In the genomic region with DNA sequence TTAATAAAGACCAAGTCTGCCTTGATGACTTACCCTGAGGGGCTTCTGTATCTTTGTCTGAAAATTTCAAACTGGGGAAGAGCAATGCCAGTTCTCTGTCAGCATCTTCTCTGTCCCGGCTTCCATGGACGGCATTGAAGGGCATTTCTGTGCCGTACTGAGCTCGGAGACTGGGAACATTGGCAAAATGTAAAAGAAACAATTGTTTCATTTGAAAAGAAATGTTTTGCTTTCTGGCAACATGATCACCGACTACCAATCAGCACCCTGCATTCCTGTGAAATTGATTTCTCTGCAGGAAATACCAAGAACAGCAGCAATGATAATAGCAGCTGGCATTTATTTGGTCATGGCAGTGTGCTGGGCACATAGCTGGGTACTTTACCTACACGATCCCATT, we compare ENCODE assay signal across 25 cellular contexts. TPM values are rescaled to one million over a fixed set of nuclear protein-coding genes. Genes with fewer than 3 reads are reported as not detected.
A peak's percentile ranks its signal among the peaks of the same experiment; 100 is the strongest.
DNase-seq lines count a peak whose midpoint lies in the region; TF ChIP-seq lines count a peak whose summit lies in the region.
"Had no signal": no experiment of that assay in that cellular context is flagged by ENCODE, and none has a peak within 500 bp of the region (broad histone marks: within the 10 kb centered on the region; RNA-seq: fewer than 3 reads in every experiment).

No MANE protein-coding gene starts in this region.

- DNase-seq in inferior parietal cortex (ENCODE audit: extremely low spot score) (peak; percentile 58), putamen (ENCODE audit: low spot score) (peak; percentile 35), tibial nerve (ENCODE audit: low spot score in 2 of 2) (no peak), GM19238 (ENCODE audit: insufficient read length, low spot score) (no peak), NCI-H2081 treated with DMSO at 0.1 percent for 48 hours (lab: John Stamatoyannopoulos, UW) (no peak), BE2C (no peak)
- DNase-seq: AML-193; Caco-2; CD8-positive, alpha-beta T cell; H9; IMR-90; KG1; MG63; NCI-H2029 treated with DMSO at 0.1 percent for 48 hours; NCI-H2227 treated with DMSO at 0.1 percent for 48 hours; NCI-H526 treated with DMSO at 0.1 percent for 48 hours; PC-9; Right ventricle myocardium superior had no signal

- H3K4me1 ChIP-seq in tibial nerve = no peaks in the 10 kb centered on the region
- H3K4me1 ChIP-seq in BE2C = no peaks in the 10 kb centered on the region
- H3K4me1 ChIP-seq: A549, Caco-2, SJSA1 had no signal

- H3K36me3 ChIP-seq in tibial nerve (peaks cover 0 to 12% (median 0%) of the 10 kb centered on the region in 3 donors), BE2C (no peaks in the 10 kb centered on the region)
- H3K36me3 ChIP-seq: SJSA1 had no signal

- TF ChIP-seq EP300 in tibial nerve (IDR thresholded peaks at IDR 0.05) = no peak

- peaks cover 0 to 14% (median 2%) of the 10 kb centered on the region in 4 donors for H3K9me3 ChIP-seq in tibial nerve
- no peaks in the 10 kb centered on the region for H3K9me3 ChIP-seq in BE2C
- H3K9me3 ChIP-seq: A549 had no signal

- H3K27me3 ChIP-seq in tibial nerve (no peaks in the 10 kb centered on the region), BE2C (no peaks in the 10 kb centered on the region; the same call in 1 of the 2 replicates)
- H3K27me3 ChIP-seq: MG63, SJSA1 had no signal

- no peak overlapping the region for H3K4me3 ChIP-seq in tibial nerve
- no peak overlapping the region for H3K4me3 ChIP-seq in BE2C (ENCODE audit: low read depth, low read length)
- H3K4me3 ChIP-seq: A549, GM23338, MG63, PC-9, SJSA1 had no signal

- H3K27ac ChIP-seq in cingulate gyrus (ENCODE audit: low read depth, low read length) (peak overlapping the region; percentile 8), tibial nerve (no peak overlapping the region)
- H3K27ac ChIP-seq: A549, C4-2B, PC-9, SJSA1 had no signal

- 55 to 58% methylated on average over 6 of the region's 6 CpGs for WGBS in tibial nerve, 2 donors

- TF ChIP-seq CTCF in tibial nerve (IDR thresholded peaks at IDR 0.05) = no peak
- no peak for TF ChIP-seq CTCF in BE2C (IDR thresholded peaks at IDR 0.05; ENCODE audit: low read depth, low read length)

- no peak for TF ChIP-seq POLR2A in tibial nerve (IDR thresholded peaks at IDR 0.05)

RNA-seq across cellular contexts. Expression of a gene that starts 26.2 kb away (rescaled TPM):
- not detected for total RNA-seq in tibial nerve
- polyA plus RNA-seq in BE2C (2012; ENCODE audit: insufficient read depth, insufficient read length, low read depth) = 0.42 TPM
- total RNA-seq: Caco-2, H9, IMR-90, NCI-H460, PC-9, Right ventricle myocardium superior, RPMI7951 had no signal
- polyA plus RNA-seq: IMR-90 had no signal

RNA-seq across cellular contexts. Expression of a gene that starts 44.9 kb away (rescaled TPM):
- total RNA-seq in tibial nerve = 100 to 1,000 TPM; 107 to 289 (median 171) TPM
- 0.36 TPM for polyA plus RNA-seq in BE2C (2012; ENCODE audit: insufficient read depth, insufficient read length, low read depth)
- total RNA-seq: CD8-positive, alpha-beta T cell had no signal

Comparison
In these comparisons a context has a peak if more than half of its experiments do, and no peak if none do; other contexts are left out.
1. DNase-seq: peak in inferior parietal cortex (single experiment) and putamen (single experiment); none in tibial nerve (0 of 2), GM19238 (single experiment), NCI-H2081 treated with DMSO at 0.1 percent for 48 hours (single experiment) and BE2C (single experiment).